1 cellular context compared by ENCODE assay signal in genomic region chr2:222652856-222653255, GRCh38.
TF ChIP-seq lines count a peak whose summit lies in the region.

No MANE protein-coding gene starts in this region.

TF ChIP-seq in HepG2, 621 proteins besides CTCF, POLR2A, EP300 and RAD21:
- no peak for TF ChIP-seq CBX1 (IDR thresholded peaks at IDR 0.05; ENCODE audit: low read depth)
- TF ChIP-seq ZNF75D (CRISPR knock-in tag; IDR thresholded peaks at IDR 0.05; ENCODE audit: borderline replicate concordance) = no peak
- TF ChIP-seq RBM39 (IDR thresholded peaks at IDR 0.05; ENCODE audit: low read depth, low read length, poor library complexity, severe bottlenecking) = no peak
